ENCODE assay signal across 27 cellular contexts in genomic region chr10:58896229-58896628, GRCh38.
"Had no signal": no experiment of that assay in that cellular context is flagged by ENCODE, and none has a peak within 500 bp of the region (broad histone marks: within the 10 kb centered on the region; RNA-seq: fewer than 3 reads in every experiment).

No MANE protein-coding gene starts in this region.

- H3K4me3 Mint-ChIP-seq: activated CD4-positive, alpha-beta memory T cell treated with anti-CD3 and anti-CD28 coated beads, Interleukin-2, amount 10 ng/mL, durations not matched to agents 7 days and 5 days; activated T-cell treated with anti-CD3 and anti-CD28 coated beads, Interleukin-2, amount 50 U/mL, for 24 hours; activated T-helper 17 cell treated with anti-CD3 and anti-CD28 coated beads, Interleukin-2, amount 50 U/mL, for 72 hours; stimulated activated memory B cell treated with anti-CD40 and anti-IgM and Interleukin-4, amounts not matched to agents 10 μg/mL and 1 μg/mL and 100 μg/mL, for 72 hours had no signal

- H3K36me3 ChIP-seq: heart right ventricle, pancreas, prostate gland, sigmoid colon, stomach, thyroid gland, upper lobe of right lung, WERI-Rb-1 had no signal

- H3K27ac ChIP-seq: pancreas, stomach, upper lobe of right lung, WERI-Rb-1 had no signal

- H3K36me3 Mint-ChIP-seq: stimulated activated memory B cell treated with anti-CD40 and anti-IgM and Interleukin-4, amounts not matched to agents 10 μg/mL and 1 μg/mL and 100 μg/mL, for 72 hours had no signal

- ATAC-seq: activated CD4-positive, CD25-positive, alpha-beta regulatory T cell treated with anti-CD3 and anti-CD28 coated beads, Interleukin-2, amount 50 U/mL, for 24 hours; activated T-helper 17 cell treated with anti-CD3 and anti-CD28 coated beads, Interleukin-2, amount 50 U/mL, for 72 hours; esophagus mucosa; heart right ventricle; left ventricle myocardium superior; stimulated activated memory B cell treated with anti-CD40 and anti-IgM and Interleukin-4, amounts not matched to agents 10 μg/mL and 1 μg/mL and 100 μg/mL, for 72 hours; upper lobe of right lung had no signal

- H3K27me3 ChIP-seq: heart right ventricle, pancreas, sigmoid colon, stomach, thyroid gland, upper lobe of right lung had no signal

- DNase-seq: activated CD4-positive, alpha-beta memory T cell treated with anti-CD3 and anti-CD28 coated beads, Interleukin-2, amount 10 ng/mL, durations not matched to agents 7 days and 5 days; activated CD4-positive, alpha-beta T cell treated with anti-CD3 and anti-CD28 coated beads for 48 hours; activated CD8-positive, alpha-beta memory T cell treated with anti-CD3 and anti-CD28 coated beads, Interleukin-2, amount 50 U/mL, for 48 hours; activated gamma-delta T cell treated with Interleukin-2 at 50 U/mL for 16 hours; activated naive CD4-positive, alpha-beta T cell treated with anti-CD3 and anti-CD28 coated beads, Interleukin-2, amount 50 U/mL, for 16 hours; activated T-cell treated with anti-CD3 and anti-CD28 coated beads, Interleukin-2, amount 50 U/mL, for 24 hours; amniotic stem cell; caudate nucleus; cortex of kidney; foreskin fibroblast; heart right ventricle; left ventricle myocardium superior; pancreas; sigmoid colon; stimulated activated CD4-positive, alpha-beta T cell treated with anti-CD3 and anti-CD28 coated beads, Interleukin-1b, Interleukin-23, amount 100 ng/mL, for 48 hours; stimulated activated CD4-positive, alpha-beta T cell treated with anti-CD3 and anti-CD28 coated beads, Interleukin-4, amount 100 ng/mL, for 4 hours; stimulated activated CD8-positive, alpha-beta memory T cell treated with anti-CD3 and anti-CD28 coated beads, Interleukin-4, amount 100 ng/mL, for 48 hours; stomach; thyroid gland; upper lobe of right lung; WERI-Rb-1 had no signal

- H3K4me2 ChIP-seq: smooth muscle cell had no signal

- H3K27ac Mint-ChIP-seq: activated CD4-positive, alpha-beta memory T cell treated with anti-CD3 and anti-CD28 coated beads, Interleukin-2, amount 10 ng/mL, durations not matched to agents 7 days and 5 days; activated T-cell treated with anti-CD3 and anti-CD28 coated beads, Interleukin-2, amount 50 U/mL, for 24 hours; activated T-helper 17 cell treated with anti-CD3 and anti-CD28 coated beads, Interleukin-2, amount 50 U/mL, for 72 hours; stimulated activated memory B cell treated with anti-CD40 and anti-IgM and Interleukin-4, amounts not matched to agents 10 μg/mL and 1 μg/mL and 100 μg/mL, for 72 hours had no signal

- H3K27me3 Mint-ChIP-seq: activated CD4-positive, alpha-beta memory T cell treated with anti-CD3 and anti-CD28 coated beads, Interleukin-2, amount 10 ng/mL, durations not matched to agents 7 days and 5 days; activated T-cell treated with anti-CD3 and anti-CD28 coated beads, Interleukin-2, amount 50 U/mL, for 24 hours; stimulated activated memory B cell treated with anti-CD40 and anti-IgM and Interleukin-4, amounts not matched to agents 10 μg/mL and 1 μg/mL and 100 μg/mL, for 72 hours had no signal

- H3K4me3 ChIP-seq: heart right ventricle, pancreas, prostate gland, sigmoid colon, smooth muscle cell, stomach, thyroid gland, upper lobe of right lung had no signal

- H3K4me1 Mint-ChIP-seq: activated CD4-positive, alpha-beta memory T cell treated with anti-CD3 and anti-CD28 coated beads, Interleukin-2, amount 10 ng/mL, durations not matched to agents 7 days and 5 days; activated T-helper 17 cell treated with anti-CD3 and anti-CD28 coated beads, Interleukin-2, amount 50 U/mL, for 72 hours; stimulated activated memory B cell treated with anti-CD40 and anti-IgM and Interleukin-4, amounts not matched to agents 10 μg/mL and 1 μg/mL and 100 μg/mL, for 72 hours had no signal

- H3K9me3 Mint-ChIP-seq: activated CD4-positive, alpha-beta memory T cell treated with anti-CD3 and anti-CD28 coated beads, Interleukin-2, amount 10 ng/mL, durations not matched to agents 7 days and 5 days; activated T-cell treated with anti-CD3 and anti-CD28 coated beads, Interleukin-2, amount 50 U/mL, for 24 hours; stimulated activated memory B cell treated with anti-CD40 and anti-IgM and Interleukin-4, amounts not matched to agents 10 μg/mL and 1 μg/mL and 100 μg/mL, for 72 hours had no signal

- H3K9me3 ChIP-seq: pancreas, prostate gland, sigmoid colon, stomach, thyroid gland, upper lobe of right lung had no signal

- H3K4me1 ChIP-seq: pancreas, prostate gland, upper lobe of right lung had no signal
